ENCODE assay signal across 1 cellular context in the genomic region with DNA sequence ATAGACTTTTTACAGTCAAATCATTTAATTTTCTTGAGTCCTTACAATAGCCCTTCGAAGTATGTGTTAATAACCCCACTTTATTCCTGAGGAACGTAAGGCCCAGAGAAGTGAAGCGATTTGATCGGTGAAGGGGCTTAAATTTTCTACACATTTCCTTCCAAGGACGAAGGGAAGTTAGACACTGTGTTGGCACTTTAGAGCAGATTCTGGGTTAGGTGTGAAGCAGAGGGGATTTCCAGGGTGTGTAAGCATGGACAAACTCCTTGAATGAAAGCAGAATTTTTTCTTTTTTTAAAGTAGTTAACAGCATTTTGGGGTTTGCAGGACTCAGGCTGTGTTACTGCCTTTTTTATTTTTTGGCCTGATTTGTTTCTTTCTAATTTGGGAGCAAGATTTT.
TF ChIP-seq lines count a peak whose summit lies in the region.

No MANE protein-coding gene starts in this region.

TF ChIP-seq in A549, 52 proteins besides CTCF, POLR2A, EP300 and RAD21 (continued from another document):
- TF ChIP-seq, protein P1, sequence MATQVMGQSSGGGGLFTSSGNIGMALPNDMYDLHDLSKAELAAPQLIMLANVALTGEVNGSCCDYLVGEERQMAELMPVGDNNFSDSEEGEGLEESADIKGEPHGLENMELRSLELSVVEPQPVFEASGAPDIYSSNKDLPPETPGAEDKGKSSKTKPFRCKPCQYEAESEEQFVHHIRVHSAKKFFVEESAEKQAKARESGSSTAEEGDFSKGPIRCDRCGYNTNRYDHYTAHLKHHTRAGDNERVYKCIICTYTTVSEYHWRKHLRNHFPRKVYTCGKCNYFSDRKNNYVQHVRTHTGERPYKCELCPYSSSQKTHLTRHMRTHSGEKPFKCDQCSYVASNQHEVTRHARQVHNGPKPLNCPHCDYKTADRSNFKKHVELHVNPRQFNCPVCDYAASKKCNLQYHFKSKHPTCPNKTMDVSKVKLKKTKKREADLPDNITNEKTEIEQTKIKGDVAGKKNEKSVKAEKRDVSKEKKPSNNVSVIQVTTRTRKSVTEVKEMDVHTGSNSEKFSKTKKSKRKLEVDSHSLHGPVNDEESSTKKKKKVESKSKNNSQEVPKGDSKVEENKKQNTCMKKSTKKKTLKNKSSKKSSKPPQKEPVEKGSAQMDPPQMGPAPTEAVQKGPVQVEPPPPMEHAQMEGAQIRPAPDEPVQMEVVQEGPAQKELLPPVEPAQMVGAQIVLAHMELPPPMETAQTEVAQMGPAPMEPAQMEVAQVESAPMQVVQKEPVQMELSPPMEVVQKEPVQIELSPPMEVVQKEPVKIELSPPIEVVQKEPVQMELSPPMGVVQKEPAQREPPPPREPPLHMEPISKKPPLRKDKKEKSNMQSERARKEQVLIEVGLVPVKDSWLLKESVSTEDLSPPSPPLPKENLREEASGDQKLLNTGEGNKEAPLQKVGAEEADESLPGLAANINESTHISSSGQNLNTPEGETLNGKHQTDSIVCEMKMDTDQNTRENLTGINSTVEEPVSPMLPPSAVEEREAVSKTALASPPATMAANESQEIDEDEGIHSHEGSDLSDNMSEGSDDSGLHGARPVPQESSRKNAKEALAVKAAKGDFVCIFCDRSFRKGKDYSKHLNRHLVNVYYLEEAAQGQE (IDR thresholded peaks at IDR 0.05): no peak
- TF ChIP-seq KDM5A (IDR thresholded peaks at IDR 0.05): no peak
- TF ChIP-seq RFX5 (IDR thresholded peaks at IDR 0.05): no peak
- no peak for TF ChIP-seq ZSCAN20 (CRISPR knock-in tag; IDR thresholded peaks at IDR 0.05)
- TF ChIP-seq FOXS1 (CRISPR knock-in tag; IDR thresholded peaks at IDR 0.05): no peak
- TF ChIP-seq NPAS2 (CRISPR knock-in tag; IDR thresholded peaks at IDR 0.05; ENCODE audit: borderline replicate concordance): no peak
